8 cellular contexts compared by ENCODE assay signal in genomic region chr16:30902070-30902972, GRCh38. TPM values are rescaled to one million over a fixed set of nuclear protein-coding genes. Genes with fewer than 3 reads are reported as not detected.
DNase-seq lines count a peak whose midpoint lies in the region; ATAC-seq lines count a peak whose summit lies in the region.

No MANE protein-coding gene starts in this region.

- no peaks in the 10 kb centered on the region for H3K9me2 ChIP-seq in GM23248 (ENCODE audit: insufficient read depth)

- H3K4me3 ChIP-seq in GM23248 (peak overlapping the region; percentile 74), stomach smooth muscle (ENCODE audit: low read length in 2 of 2) (peak overlapping the region; percentile 65 to 76)

- no peaks in the 10 kb centered on the region for H3K9me3 ChIP-seq in GM23248 (ENCODE audit: low read depth)
- H3K9me3 ChIP-seq in stomach smooth muscle (ENCODE audit: control insufficient read depth in 2 of 2, low read length in 2 of 2): no peaks in the 10 kb centered on the region

- DNase-seq in GF-D8 (lab: John Stamatoyannopoulos, UW): peak; percentile 39
- peak; percentile 92 for DNase-seq in GM23248
- DNase-seq in NCI-H2029 treated with DMSO at 0.1 percent for 48 hours (lab: John Stamatoyannopoulos, UW): peak; percentile 41
- peak; percentile 36 for DNase-seq in activated T-cell treated with anti-CD3 and anti-CD28 coated beads for 24 hours (ENCODE audit: low read depth)
- no peak for DNase-seq in epithelial cell of prostate (ENCODE audit: low read depth, low spot score)
- peak; percentile 51 for DNase-seq in midbrain (lab: John Stamatoyannopoulos, UW)

- ATAC-seq in GM18858 (IDR thresholded peaks at IDR 0.05; ENCODE audit: unreplicated experiment): no peak

- no peaks in the 10 kb centered on the region for H3K36me3 ChIP-seq in GM23248 (ENCODE audit: low read depth)
- peaks cover 3% of the 10 kb centered on the region in 2 donors for H3K36me3 ChIP-seq in stomach smooth muscle (ENCODE audit: control insufficient read depth in 2 of 2, insufficient read depth in 2 of 2, low read length in 2 of 2)

- no peaks in the 10 kb centered on the region for H4K20me1 ChIP-seq in GM23248 (ENCODE audit: insufficient read depth)

- in situ Hi-C loops in GM23248 (cut with MboI): no loop called here

- H3K4me1 ChIP-seq in GM23248 (ENCODE audit: insufficient read depth) (peaks cover 3% of the 10 kb centered on the region), stomach smooth muscle (ENCODE audit: control insufficient read depth, insufficient read depth, low read length) (peaks cover 18% of the 10 kb centered on the region)

- H3F3A ChIP-seq in GM23248 (ENCODE audit: insufficient read depth): peaks cover 11% of the 10 kb centered on the region; the same call in 1 of the 2 replicates

- no peaks in the 10 kb centered on the region for H3K79me2 ChIP-seq in GM23248 (ENCODE audit: insufficient read depth)

- peak overlapping the region; percentile 68 for H3K27ac ChIP-seq in GM23248
- peak overlapping the region; percentile 49 for H3K27ac ChIP-seq in epithelial cell of prostate
- H3K27ac ChIP-seq in stomach smooth muscle (ENCODE audit: low read length): peak overlapping the region; percentile 84

- H3K9ac ChIP-seq in GM23248 (peak overlapping the region; percentile 83), stomach smooth muscle (ENCODE audit: low read length in 2 of 2) (peak overlapping the region; percentile 75 to 80)

- H3K27me3 ChIP-seq in GM23248 (replicated peaks; ENCODE audit: insufficient read depth) (no peaks in the 10 kb centered on the region), stomach smooth muscle (ENCODE audit: control insufficient read depth in 1 of 2, insufficient read depth in 2 of 2, low read length in 2 of 2) (no peaks in the 10 kb centered on the region)

- WGBS in GM23248 (ENCODE audit: low coverage in 1 of 2, low lambda C conversion rate in 2 of 2, missing lambda C conversion rate in 2 of 2), 2 experiments: 8 to 12% methylated on average over 44 to 69 of the region's 93 CpGs

- H2AFZ ChIP-seq in GM23248: peak overlapping the region; percentile 95

- peak overlapping the region; percentile 89 for H3K4me2 ChIP-seq in GM23248 (ENCODE audit: unreplicated experiment)

RNA-seq across cellular contexts. Expression of gene CTF1, which starts 5.9 kb away (rescaled TPM):
- total RNA-seq in GM23248 (2014; rRNA removed; shearing (Covaris generic)): 4.4 and 4.8 TPM in 2 replicates
- polyA plus RNA-seq in GM23248 (2016; fragmentation: Nextera tagmentation; extraction: Ambion mirVana): 2.0 and 2.1 TPM in 2 replicates

RNA-seq across cellular contexts. Expression of gene BCL7C, which starts 8.4 kb away (rescaled TPM):
- total RNA-seq in GM23248 (2014; rRNA removed; shearing (Covaris generic)): 42.5 and 77.1 TPM in 2 replicates
- 62.5 and 68.1 TPM in 2 replicates for polyA plus RNA-seq in GM23248 (2016; fragmentation: Nextera tagmentation; extraction: Ambion mirVana)

RNA-seq across cellular contexts. Expression of gene FBXL19, which starts 21.1 kb away (rescaled TPM):
- 18.2 and 23.0 TPM in 2 replicates for total RNA-seq in GM23248 (2014; rRNA removed; shearing (Covaris generic))
- polyA plus RNA-seq in GM23248 (2016; fragmentation: Nextera tagmentation; extraction: Ambion mirVana): 0.39 and 0.64 TPM in 2 replicates

RNA-seq across cellular contexts. Expression of gene ORAI3, which starts 46.5 kb away (rescaled TPM):
- total RNA-seq in GM23248 (2014; rRNA removed; shearing (Covaris generic)): 36.1 and 39.7 TPM in 2 replicates
- polyA plus RNA-seq in GM23248 (2016; fragmentation: Nextera tagmentation; extraction: Ambion mirVana): 30.9 and 31.6 TPM in 2 replicates

RNA-seq across cellular contexts. Expression of gene SETD1A, which starts 55.2 kb away (rescaled TPM):
- total RNA-seq in GM23248 (2014; rRNA removed; shearing (Covaris generic)): 2.0 and 2.3 TPM in 2 replicates
- polyA plus RNA-seq in GM23248 (2016; fragmentation: Nextera tagmentation; extraction: Ambion mirVana): 4.0 and 5.9 TPM in 2 replicates
